Comparison of ENCODE assay signal across 1 cellular context in genomic region chr9:129451669-129452068, GRCh38.
TF ChIP-seq lines count a peak whose summit lies in the region.

No MANE protein-coding gene starts in this region.

TF ChIP-seq in GM23338, 12 proteins besides CTCF, POLR2A, EP300 and RAD21 (continued from another document):
- TF ChIP-seq, protein P1, sequence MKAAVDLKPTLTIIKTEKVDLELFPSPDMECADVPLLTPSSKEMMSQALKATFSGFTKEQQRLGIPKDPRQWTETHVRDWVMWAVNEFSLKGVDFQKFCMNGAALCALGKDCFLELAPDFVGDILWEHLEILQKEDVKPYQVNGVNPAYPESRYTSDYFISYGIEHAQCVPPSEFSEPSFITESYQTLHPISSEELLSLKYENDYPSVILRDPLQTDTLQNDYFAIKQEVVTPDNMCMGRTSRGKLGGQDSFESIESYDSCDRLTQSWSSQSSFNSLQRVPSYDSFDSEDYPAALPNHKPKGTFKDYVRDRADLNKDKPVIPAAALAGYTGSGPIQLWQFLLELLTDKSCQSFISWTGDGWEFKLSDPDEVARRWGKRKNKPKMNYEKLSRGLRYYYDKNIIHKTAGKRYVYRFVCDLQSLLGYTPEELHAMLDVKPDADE (IDR thresholded peaks at IDR 0.05), result no peak
- TF ChIP-seq REST (IDR thresholded peaks at IDR 0.05; ENCODE audit: unreplicated experiment) (no peak), CREB1 (CRISPR knock-in tag; IDR thresholded peaks at IDR 0.05; ENCODE audit: low read depth) (no peak), POLR2AphosphoS5 (IDR thresholded peaks at IDR 0.05; ENCODE audit: low read depth) (no peak), STAT1 (IDR thresholded peaks at IDR 0.05; ENCODE audit: unreplicated experiment) (no peak), NANOG (IDR thresholded peaks at IDR 0.05; ENCODE audit: borderline replicate concordance) (no peak), EZH2 (IDR thresholded peaks at IDR 0.05; ENCODE audit: low read depth, unreplicated experiment) (no peak), JUNB (IDR thresholded peaks at IDR 0.05; ENCODE audit: unreplicated experiment) (no peak), ZNF331 (CRISPR knock-in tag; IDR thresholded peaks at IDR 0.05; ENCODE audit: low read depth) (no peak)
- TF ChIP-seq, protein P2, sequence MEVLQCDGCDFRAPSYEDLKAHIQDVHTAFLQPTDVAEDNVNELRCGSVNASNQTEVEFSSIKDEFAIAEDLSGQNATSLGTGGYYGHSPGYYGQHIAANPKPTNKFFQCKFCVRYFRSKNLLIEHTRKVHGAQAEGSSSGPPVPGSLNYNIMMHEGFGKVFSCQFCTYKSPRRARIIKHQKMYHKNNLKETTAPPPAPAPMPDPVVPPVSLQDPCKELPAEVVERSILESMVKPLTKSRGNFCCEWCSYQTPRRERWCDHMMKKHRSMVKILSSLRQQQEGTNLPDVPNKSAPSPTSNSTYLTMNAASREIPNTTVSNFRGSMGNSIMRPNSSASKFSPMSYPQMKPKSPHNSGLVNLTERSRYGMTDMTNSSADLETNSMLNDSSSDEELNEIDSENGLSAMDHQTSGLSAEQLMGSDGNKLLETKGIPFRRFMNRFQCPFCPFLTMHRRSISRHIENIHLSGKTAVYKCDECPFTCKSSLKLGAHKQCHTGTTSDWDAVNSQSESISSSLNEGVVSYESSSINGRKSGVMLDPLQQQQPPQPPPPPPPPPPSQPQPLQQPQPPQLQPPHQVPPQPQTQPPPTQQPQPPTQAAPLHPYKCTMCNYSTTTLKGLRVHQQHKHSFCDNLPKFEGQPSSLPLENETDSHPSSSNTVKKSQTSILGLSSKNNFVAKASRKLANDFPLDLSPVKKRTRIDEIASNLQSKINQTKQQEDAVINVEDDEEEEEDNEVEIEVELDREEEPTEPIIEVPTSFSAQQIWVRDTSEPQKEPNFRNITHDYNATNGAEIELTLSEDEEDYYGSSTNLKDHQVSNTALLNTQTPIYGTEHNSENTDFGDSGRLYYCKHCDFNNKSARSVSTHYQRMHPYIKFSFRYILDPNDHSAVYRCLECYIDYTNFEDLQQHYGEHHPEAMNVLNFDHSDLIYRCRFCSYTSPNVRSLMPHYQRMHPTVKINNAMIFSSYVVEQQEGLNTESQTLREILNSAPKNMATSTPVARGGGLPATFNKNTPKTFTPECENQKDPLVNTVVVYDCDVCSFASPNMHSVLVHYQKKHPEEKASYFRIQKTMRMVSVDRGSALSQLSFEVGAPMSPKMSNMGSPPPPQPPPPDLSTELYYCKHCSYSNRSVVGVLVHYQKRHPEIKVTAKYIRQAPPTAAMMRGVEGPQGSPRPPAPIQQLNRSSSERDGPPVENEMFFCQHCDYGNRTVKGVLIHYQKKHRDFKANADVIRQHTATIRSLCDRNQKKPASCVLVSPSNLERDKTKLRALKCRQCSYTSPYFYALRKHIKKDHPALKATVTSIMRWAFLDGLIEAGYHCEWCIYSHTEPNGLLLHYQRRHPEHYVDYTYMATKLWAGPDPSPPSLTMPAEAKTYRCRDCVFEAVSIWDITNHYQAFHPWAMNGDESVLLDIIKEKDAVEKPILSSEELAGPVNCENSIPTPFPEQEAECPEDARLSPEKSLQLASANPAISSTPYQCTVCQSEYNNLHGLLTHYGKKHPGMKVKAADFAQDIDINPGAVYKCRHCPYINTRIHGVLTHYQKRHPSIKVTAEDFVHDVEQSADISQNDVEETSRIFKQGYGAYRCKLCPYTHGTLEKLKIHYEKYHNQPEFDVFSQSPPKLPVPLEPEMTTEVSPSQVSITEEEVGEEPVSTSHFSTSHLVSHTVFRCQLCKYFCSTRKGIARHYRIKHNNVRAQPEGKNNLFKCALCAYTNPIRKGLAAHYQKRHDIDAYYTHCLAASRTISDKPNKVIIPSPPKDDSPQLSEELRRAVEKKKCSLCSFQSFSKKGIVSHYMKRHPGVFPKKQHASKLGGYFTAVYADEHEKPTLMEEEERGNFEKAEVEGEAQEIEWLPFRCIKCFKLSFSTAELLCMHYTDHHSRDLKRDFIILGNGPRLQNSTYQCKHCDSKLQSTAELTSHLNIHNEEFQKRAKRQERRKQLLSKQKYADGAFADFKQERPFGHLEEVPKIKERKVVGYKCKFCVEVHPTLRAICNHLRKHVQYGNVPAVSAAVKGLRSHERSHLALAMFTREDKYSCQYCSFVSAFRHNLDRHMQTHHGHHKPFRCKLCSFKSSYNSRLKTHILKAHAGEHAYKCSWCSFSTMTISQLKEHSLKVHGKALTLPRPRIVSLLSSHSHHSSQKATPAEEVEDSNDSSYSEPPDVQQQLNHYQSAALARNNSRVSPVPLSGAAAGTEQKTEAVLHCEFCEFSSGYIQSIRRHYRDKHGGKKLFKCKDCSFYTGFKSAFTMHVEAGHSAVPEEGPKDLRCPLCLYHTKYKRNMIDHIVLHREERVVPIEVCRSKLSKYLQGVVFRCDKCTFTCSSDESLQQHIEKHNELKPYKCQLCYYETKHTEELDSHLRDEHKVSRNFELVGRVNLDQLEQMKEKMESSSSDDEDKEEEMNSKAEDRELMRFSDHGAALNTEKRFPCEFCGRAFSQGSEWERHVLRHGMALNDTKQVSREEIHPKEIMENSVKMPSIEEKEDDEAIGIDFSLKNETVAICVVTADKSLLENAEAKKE (CRISPR knock-in tag; IDR thresholded peaks at IDR 0.05), result no peak
TF ChIP-seq in GM23338: peak in this region for 0.
